In the genomic region with DNA sequence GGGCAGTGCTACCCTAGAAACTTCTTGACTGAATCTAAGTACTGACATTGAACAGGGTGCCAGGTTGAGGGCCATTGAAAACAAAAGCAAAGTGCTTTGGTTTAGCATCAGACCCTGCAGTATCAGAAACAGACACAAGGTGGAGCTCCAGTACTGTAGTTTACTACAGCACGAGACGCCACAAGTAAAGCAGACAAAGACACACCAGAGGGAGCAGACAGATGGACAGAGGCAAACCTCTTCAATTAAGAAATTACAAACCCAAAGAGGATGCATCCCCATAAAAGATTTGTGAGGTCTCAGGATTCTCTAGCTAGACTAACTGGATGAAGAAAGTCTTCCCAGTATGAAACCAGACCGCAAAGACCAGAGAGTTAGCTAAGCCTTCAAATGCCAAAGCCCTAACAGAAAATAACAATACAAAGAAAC, we compare ENCODE assay signal across 8 cellular contexts. TPM values are rescaled to one million over a fixed set of nuclear protein-coding genes. Genes with fewer than 3 reads are reported as not detected.
DNase-seq lines count a peak whose midpoint lies in the region; ATAC-seq and TF ChIP-seq lines count a peak whose summit lies in the region.

No MANE protein-coding gene starts in this region.

- H2AFZ ChIP-seq in HCT116 (ENCODE audit: low read depth, low read length, poor library complexity, severe bottlenecking) (no peak overlapping the region), parathyroid adenoma (no peak overlapping the region)

- TF ChIP-seq CTCF in GM06990 (IDR thresholded peaks at IDR 0.05; ENCODE audit: insufficient read depth, low read length, poor library complexity, severe bottlenecking) (peak; percentile 88), HCT116 (IDR thresholded peaks at IDR 0.05 in 2 of 3, conservative IDR thresholded peaks at IDR 0.05 in 1 of 3; ENCODE audit: borderline replicate concordance in 1 of 3, insufficient read depth in 1 of 3, low read depth in 2 of 3, low read length in 2 of 3) (peak; percentile 88 to 97 (median 92)), parathyroid adenoma (IDR thresholded peaks at IDR 0.05) (peak; percentile 90)

- CTCF ChIA-PET in HCT116 (lab: Charles Lee): interaction anchor here (0.6 to 2.5 kb wide), 14 partner anchors 8 to 314 kb away, joined by 3 to 21 read pairs (median 4); a partner anchor contains a TSS

- H3K9me2 ChIP-seq in HCT116 (ENCODE audit: insufficient read depth): no peaks in the 10 kb centered on the region

- POLR2A ChIA-PET in HCT116 (lab: Charles Lee): interaction anchor here (1.1 kb wide), 1 partner anchor 209 kb away, joined by 3 read pairs; no protein-coding TSS in a partner anchor

- H3K36me3 ChIP-seq in GM06990 (ENCODE audit: control insufficient read depth, insufficient read depth, low read length) (no peaks in the 10 kb centered on the region), HCT116 (ENCODE audit: control insufficient read depth in 1 of 2, insufficient read depth in 2 of 2, low read length in 2 of 2) (no peaks in the 10 kb centered on the region), parathyroid adenoma (ENCODE audit: control insufficient read depth, insufficient read depth, low read length) (no peaks in the 10 kb centered on the region)

- H3K4me3 ChIP-seq in GM06990 (replicated peaks; ENCODE audit: low read depth, low read length) (no peak overlapping the region), HCT116 (replicated peaks in 1 of 2; ENCODE audit: low read depth in 1 of 2, low read length in 2 of 2) (no peak overlapping the region), parathyroid adenoma (ENCODE audit: low read depth, low read length) (no peak overlapping the region)

- H3K27ac ChIP-seq in HCT116 (ENCODE audit: low read depth, low read length) (no peak overlapping the region), parathyroid adenoma (no peak overlapping the region)

- ATAC-seq in HCT116: peak; percentile 98

- H3K27me3 ChIP-seq in GM06990 (replicated peaks; ENCODE audit: control insufficient read depth, insufficient read depth, low read length): no peaks in the 10 kb centered on the region
- no peaks in the 10 kb centered on the region for H3K27me3 ChIP-seq in HCT116 (ENCODE audit: insufficient read depth, low read length)
- no peaks in the 10 kb centered on the region for H3K27me3 ChIP-seq in parathyroid adenoma (ENCODE audit: control insufficient read depth, insufficient read depth, low read length)

- H4K20me1 ChIP-seq in HCT116 (ENCODE audit: insufficient read depth): peaks cover 8% of the 10 kb centered on the region; the same call in 1 of the 2 replicates

- intact Hi-C loops in HCT116 (cut with micrococcal nuclease): loop anchor here (1.0 to 5.0 kb wide), 6 partner anchors 183 to 1064 kb away; no protein-coding TSS in a partner anchor

- DNase-seq in GM06990 (ENCODE audit: extremely low read depth, insufficient read length): peak; percentile 20
- DNase-seq in HCT116 (ENCODE audit: low read depth, low spot score): peak; percentile 77
- DNase-seq in M059J (ENCODE audit: low read depth): peak; percentile 60
- DNase-seq in SIG-M5 treated with dmso at 0.1 percent for 504 hours (lab: John Stamatoyannopoulos, UW; ENCODE audit: unreplicated experiment): peak; percentile 89
- DNase-seq in activated effector memory CD4-positive, alpha-beta T cell treated with anti-CD3 and anti-CD28 coated beads, Interleukin-2, amount 50 U/mL, for 16 hours: peak; percentile 86
- peak; percentile 75 for DNase-seq in globus pallidus (ENCODE audit: low spot score)
- DNase-seq in ureter (ENCODE audit: low spot score): peak; percentile 74

- TF ChIP-seq POLR2A in HCT116 (IDR thresholded peaks at IDR 0.05; ENCODE audit: borderline replicate concordance, extremely low read depth, insufficient read depth, insufficient read length): no peak

- H3K79me2 ChIP-seq in HCT116 (ENCODE audit: insufficient read depth, low read length): peaks cover 79% of the 10 kb centered on the region
- H3K79me2 ChIP-seq in parathyroid adenoma: peaks cover 47% of the 10 kb centered on the region

- BruUV-seq in HCT116 (replicated peaks; lab: Mats Ljungman, UMichigan): no TSS peak

- H3K4me2 ChIP-seq in HCT116 (ENCODE audit: low read length) (no peak overlapping the region), parathyroid adenoma (ENCODE audit: low read length) (no peak overlapping the region)

- TF ChIP-seq RAD21 in HCT116 (IDR thresholded peaks at IDR 0.05; ENCODE audit: low read depth): peak; percentile 90

- no peaks in the 10 kb centered on the region for H3K4me1 ChIP-seq in HCT116 (ENCODE audit: control insufficient read depth in 1 of 2, insufficient read depth in 2 of 2, low read length in 2 of 2)
- H3K4me1 ChIP-seq in parathyroid adenoma: no peaks in the 10 kb centered on the region

- H3K9me3 ChIP-seq in HCT116 (ENCODE audit: control insufficient read depth in 1 of 2, insufficient read depth in 1 of 2, low read depth in 1 of 2, low read length in 2 of 2) (no peaks in the 10 kb centered on the region), parathyroid adenoma (ENCODE audit: control insufficient read depth, low read length) (no peaks in the 10 kb centered on the region)

- H3K9ac ChIP-seq in HCT116 (ENCODE audit: low read length): no peak overlapping the region
- no peak overlapping the region for H3K9ac ChIP-seq in parathyroid adenoma

- RAD21 ChIA-PET in HCT116 (lab: Charles Lee; ENCODE audit: low non-redundant PET in 1 of 2, low total read pairs in 2 of 2, uncharacterized antibody in 2 of 2, unreplicated experiment in 2 of 2): interaction anchor here (0.8 to 1.4 kb wide), 3 partner anchors 183 to 209 kb away, joined by 3 to 5 read pairs (median 3); no protein-coding TSS in a partner anchor

TF ChIP-seq in HCT116, 20 proteins besides CTCF, POLR2A, EP300 and RAD21 (continues in another document):
- TF ChIP-seq EGR1 (IDR thresholded peaks at IDR 0.05; ENCODE audit: low read depth): no peak
- TF ChIP-seq, protein P1, sequence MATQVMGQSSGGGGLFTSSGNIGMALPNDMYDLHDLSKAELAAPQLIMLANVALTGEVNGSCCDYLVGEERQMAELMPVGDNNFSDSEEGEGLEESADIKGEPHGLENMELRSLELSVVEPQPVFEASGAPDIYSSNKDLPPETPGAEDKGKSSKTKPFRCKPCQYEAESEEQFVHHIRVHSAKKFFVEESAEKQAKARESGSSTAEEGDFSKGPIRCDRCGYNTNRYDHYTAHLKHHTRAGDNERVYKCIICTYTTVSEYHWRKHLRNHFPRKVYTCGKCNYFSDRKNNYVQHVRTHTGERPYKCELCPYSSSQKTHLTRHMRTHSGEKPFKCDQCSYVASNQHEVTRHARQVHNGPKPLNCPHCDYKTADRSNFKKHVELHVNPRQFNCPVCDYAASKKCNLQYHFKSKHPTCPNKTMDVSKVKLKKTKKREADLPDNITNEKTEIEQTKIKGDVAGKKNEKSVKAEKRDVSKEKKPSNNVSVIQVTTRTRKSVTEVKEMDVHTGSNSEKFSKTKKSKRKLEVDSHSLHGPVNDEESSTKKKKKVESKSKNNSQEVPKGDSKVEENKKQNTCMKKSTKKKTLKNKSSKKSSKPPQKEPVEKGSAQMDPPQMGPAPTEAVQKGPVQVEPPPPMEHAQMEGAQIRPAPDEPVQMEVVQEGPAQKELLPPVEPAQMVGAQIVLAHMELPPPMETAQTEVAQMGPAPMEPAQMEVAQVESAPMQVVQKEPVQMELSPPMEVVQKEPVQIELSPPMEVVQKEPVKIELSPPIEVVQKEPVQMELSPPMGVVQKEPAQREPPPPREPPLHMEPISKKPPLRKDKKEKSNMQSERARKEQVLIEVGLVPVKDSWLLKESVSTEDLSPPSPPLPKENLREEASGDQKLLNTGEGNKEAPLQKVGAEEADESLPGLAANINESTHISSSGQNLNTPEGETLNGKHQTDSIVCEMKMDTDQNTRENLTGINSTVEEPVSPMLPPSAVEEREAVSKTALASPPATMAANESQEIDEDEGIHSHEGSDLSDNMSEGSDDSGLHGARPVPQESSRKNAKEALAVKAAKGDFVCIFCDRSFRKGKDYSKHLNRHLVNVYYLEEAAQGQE (IDR thresholded peaks at IDR 0.05; ENCODE audit: low read depth): no peak
- no peak for TF ChIP-seq EZH2phosphoT487 (IDR thresholded peaks at IDR 0.05; ENCODE audit: borderline replicate concordance)
- TF ChIP-seq YY1 (IDR thresholded peaks at IDR 0.05; ENCODE audit: extremely low read depth, insufficient replicate concordance, low read depth, low read length): no peak
- no peak for TF ChIP-seq SRF (IDR thresholded peaks at IDR 0.05; ENCODE audit: low read depth)
- TF ChIP-seq, protein P2, sequence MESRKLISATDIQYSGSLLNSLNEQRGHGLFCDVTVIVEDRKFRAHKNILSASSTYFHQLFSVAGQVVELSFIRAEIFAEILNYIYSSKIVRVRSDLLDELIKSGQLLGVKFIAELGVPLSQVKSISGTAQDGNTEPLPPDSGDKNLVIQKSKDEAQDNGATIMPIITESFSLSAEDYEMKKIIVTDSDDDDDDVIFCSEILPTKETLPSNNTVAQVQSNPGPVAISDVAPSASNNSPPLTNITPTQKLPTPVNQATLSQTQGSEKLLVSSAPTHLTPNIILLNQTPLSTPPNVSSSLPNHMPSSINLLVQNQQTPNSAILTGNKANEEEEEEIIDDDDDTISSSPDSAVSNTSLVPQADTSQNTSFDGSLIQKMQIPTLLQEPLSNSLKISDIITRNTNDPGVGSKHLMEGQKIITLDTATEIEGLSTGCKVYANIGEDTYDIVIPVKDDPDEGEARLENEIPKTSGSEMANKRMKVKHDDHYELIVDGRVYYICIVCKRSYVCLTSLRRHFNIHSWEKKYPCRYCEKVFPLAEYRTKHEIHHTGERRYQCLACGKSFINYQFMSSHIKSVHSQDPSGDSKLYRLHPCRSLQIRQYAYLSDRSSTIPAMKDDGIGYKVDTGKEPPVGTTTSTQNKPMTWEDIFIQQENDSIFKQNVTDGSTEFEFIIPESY (IDR thresholded peaks at IDR 0.05; ENCODE audit: extremely low read depth, insufficient replicate concordance, low read length): no peak
- TF ChIP-seq, protein P3, sequence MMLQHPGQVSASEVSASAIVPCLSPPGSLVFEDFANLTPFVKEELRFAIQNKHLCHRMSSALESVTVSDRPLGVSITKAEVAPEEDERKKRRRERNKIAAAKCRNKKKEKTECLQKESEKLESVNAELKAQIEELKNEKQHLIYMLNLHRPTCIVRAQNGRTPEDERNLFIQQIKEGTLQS (IDR thresholded peaks at IDR 0.05): no peak
- TF ChIP-seq, protein P4, sequence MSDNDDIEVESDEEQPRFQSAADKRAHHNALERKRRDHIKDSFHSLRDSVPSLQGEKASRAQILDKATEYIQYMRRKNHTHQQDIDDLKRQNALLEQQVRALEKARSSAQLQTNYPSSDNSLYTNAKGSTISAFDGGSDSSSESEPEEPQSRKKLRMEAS (IDR thresholded peaks at IDR 0.05): no peak
- TF ChIP-seq SIN3A (IDR thresholded peaks at IDR 0.05; ENCODE audit: low read depth): no peak
- TF ChIP-seq CBX3 (IDR thresholded peaks at IDR 0.05; ENCODE audit: low read depth): no peak
- TF ChIP-seq CEBPB (IDR thresholded peaks at IDR 0.05; ENCODE audit: low read depth): no peak
- no peak for TF ChIP-seq TCF7L2 (IDR thresholded peaks at IDR 0.05; ENCODE audit: borderline replicate concordance, extremely low read depth, insufficient read depth, insufficient read length)
- no peak for TF ChIP-seq ELF1 (IDR thresholded peaks at IDR 0.05; ENCODE audit: borderline replicate concordance, low read depth)

RNA-seq across cellular contexts. Expression of a gene that starts 16.6 kb away (rescaled TPM):
- 101 TPM for total RNA-seq in HCT116 (2021; ENCODE audit: unreplicated experiment)
- polyA plus RNA-seq in HCT116 (2012): 22.6 and 32.1 TPM in 2 replicates
- total RNA-seq in M059J (2014; rRNA removed; shearing (Covaris generic)): 35.5 and 55.1 TPM in 2 replicates
- total RNA-seq in ureter: 192 TPM

Comparison
In these comparisons a context has a peak if more than half of its experiments do, and no peak if none do; other contexts are left out.
1. DNase-seq: peak in every context shown above with its lines; median percentile 89 in SIG-M5 treated with dmso at 0.1 percent for 504 hours; 86 in activated effector memory CD4-positive, alpha-beta T cell treated with anti-CD3 and anti-CD28 coated beads, Interleukin-2, amount 50 U/mL, for 16 hours; 77 in HCT116; 75 in globus pallidus; 74 in ureter; 60 in M059J; 20 in GM06990.